Comparison of ENCODE assay signal across 10 cellular contexts in the genomic region with DNA sequence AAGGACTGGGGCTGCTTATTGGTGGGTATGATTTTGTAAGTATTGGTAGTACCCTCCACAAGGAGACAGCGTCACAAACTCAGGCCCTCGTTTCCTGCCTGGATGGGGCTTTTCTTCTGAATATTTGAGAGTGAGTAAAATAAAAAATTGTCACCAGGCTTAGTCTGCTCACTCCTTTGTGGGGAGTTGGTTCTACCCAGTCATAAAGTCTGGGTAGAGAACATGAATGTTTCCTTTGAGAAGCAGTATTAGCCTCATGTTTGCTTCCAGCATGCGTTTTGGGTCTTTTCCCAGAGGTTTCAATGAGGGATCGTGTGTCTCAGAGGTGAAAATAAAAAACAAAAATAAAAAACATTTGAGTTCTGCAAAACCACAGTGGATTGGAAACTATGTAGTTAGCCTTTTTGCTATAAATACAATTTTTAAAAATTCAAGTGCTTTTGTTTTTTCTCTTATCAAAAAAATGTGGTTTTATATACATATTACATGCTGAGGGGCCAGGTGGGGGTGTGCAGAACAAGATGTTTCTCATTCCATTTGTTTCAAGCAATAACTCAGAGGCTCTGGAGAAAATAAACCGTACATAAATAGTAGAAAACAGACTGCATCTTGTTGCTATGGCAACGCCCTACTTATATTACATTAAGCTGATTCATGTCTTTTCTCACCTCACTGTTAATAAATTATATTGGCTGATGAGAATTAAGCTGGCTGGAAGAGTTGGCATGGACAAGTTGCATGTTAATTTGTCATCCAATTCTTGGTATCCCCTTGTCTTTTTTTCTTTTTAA.
A peak's percentile ranks its signal among the peaks of the same experiment; 100 is the strongest.
DNase-seq lines count a peak whose midpoint lies in the region; ATAC-seq lines count a peak whose summit lies in the region.
"Had no signal": no experiment of that assay in that cellular context is flagged by ENCODE, and none has a peak within 500 bp of the region (broad histone marks: within the 10 kb centered on the region; RNA-seq: fewer than 3 reads in every experiment).

No MANE protein-coding gene starts in this region.

- H3K4me1 Mint-ChIP-seq in activated CD4-positive, alpha-beta T cell treated with anti-CD3 and anti-CD28 coated beads, Interleukin-2, amount 10 ng/mL, durations not matched to agents 24 days and 14 days, result no peaks in the 10 kb centered on the region

- peak; percentile 70 for DNase-seq in EH (ENCODE audit: low read depth)
- DNase-seq in NCI-H2196 treated with DMSO at 0.1 percent for 48 hours (lab: John Stamatoyannopoulos, UW; ENCODE audit: unreplicated experiment), result peak; percentile 42
- DNase-seq in dedifferentiated amniotic fluid mesenchymal stem cell (ENCODE audit: extremely low spot score), result peak; percentile 83
- peak; percentile 64 for DNase-seq in myocyte (ENCODE audit: low read depth)
- no peak for DNase-seq in pons (ENCODE audit: low spot score)
- no peak for DNase-seq in activated CD4-positive, alpha-beta T cell treated with anti-CD3 and anti-CD28 coated beads, Interleukin-2, amount 10 ng/mL, durations not matched to agents 24 days and 14 days
- DNase-seq: NK-92 treated with Interleukin-12 subunit alpha and Interleukin-12 subunit beta, amount 100 ng/mL, for 24 hours had no signal

- H3K4me3 Mint-ChIP-seq in activated CD4-positive, alpha-beta T cell treated with anti-CD3 and anti-CD28 coated beads, Interleukin-2, amount 10 ng/mL, durations not matched to agents 24 days and 14 days, result no peak overlapping the region
- H3K4me3 Mint-ChIP-seq: T-helper 2 cell treated with Interferon-gamma antibody and Interleukin-4, amounts not matched to agents 5 μg/mL and 100 μg/mL, for 36 hours had no signal

- H3K36me3 Mint-ChIP-seq in activated CD4-positive, alpha-beta T cell treated with anti-CD3 and anti-CD28 coated beads, Interleukin-2, amount 10 ng/mL, durations not matched to agents 24 days and 14 days (ENCODE audit: low read depth), result no peaks in the 10 kb centered on the region

- H3K27ac Mint-ChIP-seq in activated CD4-positive, alpha-beta T cell treated with anti-CD3 and anti-CD28 coated beads, Interleukin-2, amount 10 ng/mL, durations not matched to agents 24 days and 14 days, result no peak overlapping the region
- H3K27ac Mint-ChIP-seq: T-helper 2 cell treated with Interferon-gamma antibody and Interleukin-4, amounts not matched to agents 5 μg/mL and 100 μg/mL, for 36 hours had no signal

- intact Hi-C loops in activated CD4-positive, alpha-beta T cell treated with anti-CD3 and anti-CD28 coated beads, Interleukin-2, amount 10 ng/mL, durations not matched to agents 24 days and 14 days (cut with micrococcal nuclease), result no loop called here

- H3K9me3 Mint-ChIP-seq in activated CD4-positive, alpha-beta T cell treated with anti-CD3 and anti-CD28 coated beads, Interleukin-2, amount 10 ng/mL, durations not matched to agents 24 days and 14 days, result no peaks in the 10 kb centered on the region
- H3K9me3 Mint-ChIP-seq: T-helper 2 cell treated with Interferon-gamma antibody and Interleukin-4, amounts not matched to agents 5 μg/mL and 100 μg/mL, for 36 hours had no signal

- ATAC-seq in HG03571 (IDR thresholded peaks at IDR 0.05; ENCODE audit: unreplicated experiment) (no peak), HG02588 (IDR thresholded peaks at IDR 0.05; ENCODE audit: unreplicated experiment) (no peak)

- peaks cover 2% of the 10 kb centered on the region for H3K27me3 Mint-ChIP-seq in activated CD4-positive, alpha-beta T cell treated with anti-CD3 and anti-CD28 coated beads, Interleukin-2, amount 10 ng/mL, durations not matched to agents 24 days and 14 days

Comparison
In these comparisons a context has a peak if more than half of its experiments do, and no peak if none do; other contexts are left out.
1. DNase-seq: peak in EH (single experiment), NCI-H2196 treated with DMSO at 0.1 percent for 48 hours (single experiment), dedifferentiated amniotic fluid mesenchymal stem cell (single experiment) and myocyte (single experiment); none in pons (single experiment) and activated CD4-positive, alpha-beta T cell treated with anti-CD3 and anti-CD28 coated beads, Interleukin-2, amount 10 ng/mL, durations not matched to agents 24 days and 14 days (single experiment).